ENCODE assay signal across 16 cellular contexts in the genomic region with DNA sequence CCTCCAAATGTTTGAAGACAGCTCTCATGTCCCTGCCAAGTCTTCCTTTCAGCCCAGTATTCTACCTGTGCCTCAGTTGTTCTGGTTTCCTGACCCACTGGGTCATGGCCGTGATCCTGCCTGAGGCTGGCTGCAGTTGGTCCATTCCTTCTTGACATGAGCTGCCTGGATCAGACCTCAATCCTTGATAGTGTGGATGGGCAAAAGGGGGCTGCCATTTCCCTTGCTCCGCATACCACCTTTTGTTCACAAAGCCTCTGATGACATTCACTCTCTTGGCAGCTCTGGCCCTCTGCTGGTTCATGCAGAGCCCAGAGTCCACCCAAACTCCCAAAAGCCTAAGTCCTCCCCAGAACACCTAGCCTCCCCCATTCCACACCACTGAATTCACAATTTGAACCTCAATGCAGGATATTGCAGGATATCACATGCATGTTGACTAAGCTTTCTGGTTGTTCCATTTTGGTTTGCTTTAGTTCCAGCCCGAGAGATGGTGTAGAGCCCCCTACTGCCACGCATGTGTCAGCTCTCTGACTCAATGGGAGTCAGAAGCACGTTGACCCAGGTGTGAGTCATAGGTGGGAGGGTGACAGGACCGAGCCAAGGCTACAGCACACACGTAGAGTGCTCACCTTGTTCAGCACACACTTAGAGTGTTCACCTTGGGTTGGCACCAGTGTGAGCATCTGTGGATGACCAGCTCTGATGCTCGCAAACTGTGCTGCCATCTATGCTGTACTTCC.
DNase-seq lines count a peak whose midpoint lies in the region; ATAC-seq and TF ChIP-seq lines count a peak whose summit lies in the region.
"Had no signal": no experiment of that assay in that cellular context is flagged by ENCODE, and none has a peak within 500 bp of the region (broad histone marks: within the 10 kb centered on the region; RNA-seq: fewer than 3 reads in every experiment).

No MANE protein-coding gene starts in this region.

- DNase-seq in Daoy (ENCODE audit: low read depth) (peak; percentile 73), osteoblast (ENCODE audit: insufficient read length, low spot score, missing footprints) (peak; percentile 61), DMS79 treated with DMSO at 0.1 percent for 48 hours (lab: John Stamatoyannopoulos, UW) (no peak), hypothalamus (lab: John Stamatoyannopoulos, UW) (no peak), glutamatergic neuron (no peak)
- DNase-seq in activated T-helper 9 cell treated with anti-CD3 and anti-CD28 coated beads, Interleukin-2, amount 50 U/mL, for 16 hours (ENCODE audit: low read depth) = peak; percentile 17
- DNase-seq: COR-L47, foreskin fibroblast, KG1, left ventricle myocardium superior, NCI-H345, SHP77 treated with DMSO at 0.1 percent for 48 hours had no signal

- H2AFZ ChIP-seq in osteoblast (ENCODE audit: low read length) = no peak overlapping the region

- H3K4me1 ChIP-seq in HEK293 (ENCODE audit: control insufficient read depth, insufficient read depth, low read length) (no peaks in the 10 kb centered on the region), osteoblast (ENCODE audit: insufficient read depth, low read length) (peaks cover 9% of the 10 kb centered on the region)
- H3K4me1 ChIP-seq: prostate gland had no signal

- H3K27ac Mint-ChIP-seq in glutamatergic neuron (ENCODE audit: unreplicated experiment) = no peak overlapping the region

- POLR2A ChIA-PET in HEK293 (lab: Yijun Ruan, JAX) = no interaction called here

- H3K9me3 ChIP-seq in HEK293 (ENCODE audit: control insufficient read depth, insufficient read depth, low read depth, low read length) (no peaks in the 10 kb centered on the region), osteoblast (ENCODE audit: low read depth, low read length) (no peaks in the 10 kb centered on the region)
- H3K9me3 ChIP-seq: prostate gland had no signal

- no peak for TF ChIP-seq CTCF in HEK293 (tag by site-specific recombination; IDR thresholded peaks at IDR 0.05)
- no peak for TF ChIP-seq CTCF in osteoblast (IDR thresholded peaks at IDR 0.05; ENCODE audit: extremely low read depth, low read depth, low read length)
- TF ChIP-seq CTCF in glutamatergic neuron (IDR thresholded peaks at IDR 0.05; ENCODE audit: partially characterized antibody, unreplicated experiment) = no peak

- H3K27me3 ChIP-seq in osteoblast (ENCODE audit: insufficient read depth, low read length) = peaks cover under 1% of the 10 kb centered on the region
- H3K27me3 ChIP-seq: cardiac muscle cell had no signal

- peaks cover 2% of the 10 kb centered on the region for H3K27me3 Mint-ChIP-seq in glutamatergic neuron (ENCODE audit: unreplicated experiment)

- H3K9me3 Mint-ChIP-seq in glutamatergic neuron (ENCODE audit: unreplicated experiment) = no peaks in the 10 kb centered on the region

- H3K4me3 ChIP-seq in HEK293 (ENCODE audit: low read depth, low read length) = no peak overlapping the region
- H3K4me3 ChIP-seq in osteoblast (ENCODE audit: insufficient read depth, low read length) = no peak overlapping the region
- H3K4me3 ChIP-seq: cardiac muscle cell, prostate gland had no signal

- H3K27ac ChIP-seq in HEK293 (ENCODE audit: extremely low read depth, low read depth, low read length) (no peak overlapping the region), osteoblast (ENCODE audit: low read depth, low read length) (no peak overlapping the region)
- H3K27ac ChIP-seq: cardiac muscle cell, prostate gland had no signal

- H3K36me3 ChIP-seq in HEK293 (ENCODE audit: control insufficient read depth in 2 of 2, insufficient read depth in 1 of 2, low read length in 2 of 2) (no peaks in the 10 kb centered on the region), osteoblast (ENCODE audit: insufficient read depth, low read length) (no peaks in the 10 kb centered on the region)
- H3K36me3 ChIP-seq: cardiac muscle cell, prostate gland had no signal

- ATAC-seq in HG02571 (IDR thresholded peaks at IDR 0.05; ENCODE audit: unreplicated experiment) = no peak
- ATAC-seq: left ventricle myocardium superior had no signal

- H4K20me1 ChIP-seq in osteoblast (ENCODE audit: insufficient read depth, low read length) = no peaks in the 10 kb centered on the region

- H3K4me2 ChIP-seq in osteoblast (ENCODE audit: insufficient read depth, low read length) = no peak overlapping the region

- no peaks in the 10 kb centered on the region for H3K4me1 Mint-ChIP-seq in glutamatergic neuron (ENCODE audit: low read depth, unreplicated experiment)

- H3K4me3 Mint-ChIP-seq in glutamatergic neuron (ENCODE audit: unreplicated experiment) = no peak overlapping the region

- CTCF ChIA-PET in HEK293 (lab: Yijun Ruan, JAX) = interaction anchor here (0.7 to 2.0 kb wide), 7 partner anchors 20 to 296 kb away, joined by 3 to 10 read pairs (median 4); no protein-coding TSS in a partner anchor

- H3K36me3 Mint-ChIP-seq in glutamatergic neuron (ENCODE audit: unreplicated experiment) = no peaks in the 10 kb centered on the region

- no peaks in the 10 kb centered on the region for H3K79me2 ChIP-seq in osteoblast (ENCODE audit: insufficient read depth, low read length)

TF ChIP-seq in HEK293, 187 proteins besides CTCF, POLR2A, EP300 and RAD21:
- TF ChIP-seq ZSCAN16 (tag by site-specific recombination; IDR thresholded peaks at IDR 0.05) (0 out of 2 replicates have a peak, but pooled peaks have one; percentile 31), ZNF837 (tag by site-specific recombination; IDR thresholded peaks at IDR 0.05) (no peak)

Comparison
In these comparisons a context has a peak if more than half of its experiments do, and no peak if none do; other contexts are left out.
1. DNase-seq: peak in Daoy (single experiment), activated T-helper 9 cell treated with anti-CD3 and anti-CD28 coated beads, Interleukin-2, amount 50 U/mL, for 16 hours (single experiment) and osteoblast (single experiment); none in DMS79 treated with DMSO at 0.1 percent for 48 hours (single experiment), hypothalamus (0 of 51) and glutamatergic neuron (single experiment).